Comparison of ENCODE assay signal across 8 cellular contexts in genomic region chrX:133921764-133922389, GRCh38.
DNase-seq lines count a peak whose midpoint lies in the region; ATAC-seq and TF ChIP-seq lines count a peak whose summit lies in the region.

No MANE protein-coding gene starts in this region.

- 48 to 72% methylated on average over 2 to 5 of the region's 7 CpGs for WGBS in gastroesophageal sphincter (ENCODE audit: low coverage in 1 of 2), 2 donors

- no peaks in the 10 kb centered on the region for H3K36me3 ChIP-seq in gastroesophageal sphincter

- H3K4me1 Mint-ChIP-seq in activated CD4-positive, alpha-beta T cell treated with anti-CD3 and anti-CD28 coated beads, Interleukin-2, amount 10 ng/mL, durations not matched to agents 24 days and 14 days: peaks cover 17% of the 10 kb centered on the region

- no peaks in the 10 kb centered on the region for H3K36me3 Mint-ChIP-seq in activated CD4-positive, alpha-beta T cell treated with anti-CD3 and anti-CD28 coated beads, Interleukin-2, amount 10 ng/mL, durations not matched to agents 24 days and 14 days (ENCODE audit: low read depth)

- H3K4me3 Mint-ChIP-seq in activated CD4-positive, alpha-beta T cell treated with anti-CD3 and anti-CD28 coated beads, Interleukin-2, amount 10 ng/mL, durations not matched to agents 24 days and 14 days: no peak overlapping the region

- in situ Hi-C loops in G401 (cut with HindIII; ENCODE audit: low sequenced_read_pairs): no loop called here

- H3K4me3 ChIP-seq in gastroesophageal sphincter: no peak overlapping the region

- no peaks in the 10 kb centered on the region for H3K4me1 ChIP-seq in gastroesophageal sphincter

- ATAC-seq in GM21717 (IDR thresholded peaks at IDR 0.05; ENCODE audit: unreplicated experiment) (peak; percentile 71), HG02981 (IDR thresholded peaks at IDR 0.05; ENCODE audit: unreplicated experiment) (no peak), gastroesophageal sphincter (no peak)

- no peaks in the 10 kb centered on the region for H3K27me3 Mint-ChIP-seq in activated CD4-positive, alpha-beta T cell treated with anti-CD3 and anti-CD28 coated beads, Interleukin-2, amount 10 ng/mL, durations not matched to agents 24 days and 14 days

- TF ChIP-seq POLR2A in gastroesophageal sphincter (IDR thresholded peaks at IDR 0.05): no peak

- no peak for TF ChIP-seq EP300 in gastroesophageal sphincter (IDR thresholded peaks at IDR 0.05)

- no peak overlapping the region for H3K27ac Mint-ChIP-seq in activated CD4-positive, alpha-beta T cell treated with anti-CD3 and anti-CD28 coated beads, Interleukin-2, amount 10 ng/mL, durations not matched to agents 24 days and 14 days

- H3K27me3 ChIP-seq in gastroesophageal sphincter: no peaks in the 10 kb centered on the region

- peaks cover 3% of the 10 kb centered on the region for H3K9me3 Mint-ChIP-seq in activated CD4-positive, alpha-beta T cell treated with anti-CD3 and anti-CD28 coated beads, Interleukin-2, amount 10 ng/mL, durations not matched to agents 24 days and 14 days

- DNase-seq in G401 (ENCODE audit: low spot score) (peak; percentile 32), NCI-H1694 (lab: John Stamatoyannopoulos, UW) (peak; percentile 78), fibroblast of the conjunctiva (ENCODE audit: low read depth) (peak; percentile 5), retina (peak; percentile 11)
- peak; percentile 72 for DNase-seq in activated CD4-positive, alpha-beta T cell treated with anti-CD3 and anti-CD28 coated beads, Interleukin-2, amount 10 ng/mL, durations not matched to agents 24 days and 14 days

- H3K27ac ChIP-seq in gastroesophageal sphincter: no peak overlapping the region

- intact Hi-C loops in activated CD4-positive, alpha-beta T cell treated with anti-CD3 and anti-CD28 coated beads, Interleukin-2, amount 10 ng/mL, durations not matched to agents 24 days and 14 days (cut with micrococcal nuclease): no loop called here

- no peaks in the 10 kb centered on the region for H3K9me3 ChIP-seq in gastroesophageal sphincter

- peak in 1 of 4 experiments; percentile 36 for TF ChIP-seq CTCF in gastroesophageal sphincter (IDR thresholded peaks at IDR 0.05)

Comparison
In these comparisons a context has a peak if more than half of its experiments do, and no peak if none do; other contexts are left out.
1. DNase-seq: peak in every context shown above with its lines; median percentile 78 in NCI-H1694; 72 in activated CD4-positive, alpha-beta T cell treated with anti-CD3 and anti-CD28 coated beads, Interleukin-2, amount 10 ng/mL, durations not matched to agents 24 days and 14 days; 32 in G401; 11 in retina; 5 in fibroblast of the conjunctiva.